Comparison of ENCODE assay signal across 9 cellular contexts in the genomic region with DNA sequence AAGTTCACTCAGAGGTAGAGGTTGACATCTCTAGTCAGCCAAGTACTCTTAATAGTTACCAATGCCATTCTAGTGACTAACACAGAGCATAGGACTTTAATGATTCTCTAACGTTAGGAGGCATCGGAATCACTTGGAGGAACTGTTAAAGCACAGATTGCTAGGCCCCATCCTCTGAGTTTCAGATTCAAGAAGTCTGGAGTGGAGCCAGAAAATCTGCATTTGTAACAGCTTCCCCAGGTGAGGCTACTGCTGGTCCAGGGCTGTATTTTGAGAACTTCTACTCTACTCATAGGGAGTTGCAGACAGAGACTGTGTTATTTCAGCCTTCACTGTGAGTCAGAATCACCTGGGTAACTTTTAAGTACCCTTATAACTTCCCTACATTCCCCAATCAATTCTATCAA. TPM values are rescaled to one million over a fixed set of nuclear protein-coding genes. Genes with fewer than 3 reads are reported as not detected.
A peak's percentile ranks its signal among the peaks of the same experiment; 100 is the strongest.
DNase-seq lines count a peak whose midpoint lies in the region; ATAC-seq and TF ChIP-seq lines count a peak whose summit lies in the region.
"Had no signal": no experiment of that assay in that cellular context is flagged by ENCODE, and none has a peak within 500 bp of the region (broad histone marks: within the 10 kb centered on the region; RNA-seq: fewer than 3 reads in every experiment).

No MANE protein-coding gene starts in this region.

- WGBS in esophagus muscularis mucosa = 43% methylated on average over 2 of the region's 2 CpGs
- WGBS in spleen, 5 donors = 58 to 91% (median 67%) methylated on average over 2 of the region's 2 CpGs

- no peak overlapping the region for H3K4me3 ChIP-seq in esophagus muscularis mucosa
- no peak overlapping the region for H3K4me3 ChIP-seq in spleen

- peaks cover 33 to 66% (median 55%) of the 10 kb centered on the region in 4 donors for H3K4me1 ChIP-seq in esophagus muscularis mucosa
- H3K4me1 ChIP-seq in spleen = peaks cover 19 to 97% (median 67%) of the 10 kb centered on the region in 6 donors

- H3K9me3 ChIP-seq in esophagus muscularis mucosa (no peaks in the 10 kb centered on the region), spleen (no peaks in the 10 kb centered on the region)

- intact Hi-C loops in esophagus muscularis mucosa (cut with DNase I) (no loop called here), spleen (cut with DNase I; ENCODE audit: low total_unique reads) (no loop called here)

- peak; percentile 62 for ATAC-seq in HG03378 (IDR thresholded peaks at IDR 0.05; ENCODE audit: unreplicated experiment)

- DNase-seq in DMS 273 (lab: John Stamatoyannopoulos, UW; ENCODE audit: unreplicated experiment) = peak; percentile 62
- no peak for DNase-seq in DMS 273 treated with DMSO at 0.1 percent for 48 hours (lab: John Stamatoyannopoulos, UW)
- DNase-seq in esophagus muscularis mucosa (ENCODE audit: extremely low spot score) = no peak
- DNase-seq in spleen = no peak
- DNase-seq in SIG-M5 treated with dmso at 0.1 percent for 504 hours (lab: John Stamatoyannopoulos, UW; ENCODE audit: unreplicated experiment) = no peak
- DNase-seq in stimulated activated CD4-positive, alpha-beta T cell treated with anti-CD3 and anti-CD28 coated beads, Interleukin-2, amount 100 ng/mL, for 48 hours = no peak
- DNase-seq in AML-193 (lab: John Stamatoyannopoulos, UW) = no peak

- H3K36me3 ChIP-seq in esophagus muscularis mucosa (peaks cover 0 to 13% (median 5%) of the 10 kb centered on the region in 4 donors), spleen (peaks cover 0 to 25% (median 3%) of the 10 kb centered on the region in 6 donors)

- TF ChIP-seq EP300 in esophagus muscularis mucosa (IDR thresholded peaks at IDR 0.05) = no peak

- TF ChIP-seq CTCF in esophagus muscularis mucosa (IDR thresholded peaks at IDR 0.05) (no peak), spleen (IDR thresholded peaks at IDR 0.05 in 8 of 11, conservative IDR thresholded peaks at IDR 0.05 in 3 of 11) (no peak)

- TF ChIP-seq POLR2A in esophagus muscularis mucosa (IDR thresholded peaks at IDR 0.05; ENCODE audit: low read depth) (no peak), spleen (IDR thresholded peaks at IDR 0.05) (no peak)

- H3K27ac ChIP-seq in esophagus muscularis mucosa (replicated peaks in 1 of 4) = peak overlapping the region; percentile 66 to 79 (median 74)
- H3K27ac ChIP-seq in spleen = peak overlapping the region in 6 of 8 donors; percentile 9 to 59 (median 17)
- H3K27ac ChIP-seq: 22Rv1 had no signal

- H3K27me3 ChIP-seq in esophagus muscularis mucosa = no peaks in the 10 kb centered on the region
- H3K27me3 ChIP-seq in spleen (replicated peaks in 1 of 7) = no peaks in the 10 kb centered on the region

RNA-seq across cellular contexts. Expression of a gene that starts 5.7 kb away (rescaled TPM):
- 10 to 100 TPM; 36.9 to 52.9 (median 49.5) TPM for total RNA-seq in esophagus muscularis mucosa
- total RNA-seq in spleen = 10 to 100 TPM; 45.4 to 76.6 (median 63.7) TPM
- polyA plus RNA-seq in spleen = 10 to 100 TPM; 27.2 to 29.9 (median 28.9) TPM
